13 cellular contexts compared by ENCODE assay signal in genomic region chr22:26513852-26514251, GRCh38. TPM values are rescaled to one million over a fixed set of nuclear protein-coding genes. Genes with fewer than 3 reads are reported as not detected.
DNase-seq lines count a peak whose midpoint lies in the region; ATAC-seq and TF ChIP-seq lines count a peak whose summit lies in the region.
"Had no signal": no experiment of that assay in that cellular context is flagged by ENCODE, and none has a peak within 500 bp of the region (broad histone marks: within the 10 kb centered on the region; RNA-seq: fewer than 3 reads in every experiment).

No MANE protein-coding gene starts in this region.

- CTCF ChIA-PET in Calu3 (lab: Charles Lee): no interaction called here

- H3K27ac Mint-ChIP-seq in Calu3 (ENCODE audit: unreplicated experiment) (peak overlapping the region; percentile 99), nephron progenitor cell (peak overlapping the region; percentile 99)
- peak overlapping the region; percentile 96 for H3K27ac Mint-ChIP-seq in activated naive CD8-positive, alpha-beta T cell treated with anti-CD3 and anti-CD28 coated beads, Interleukin-2, amount 50 U/mL, for 24 hours

- intact Hi-C loops in Calu3 (cut with micrococcal nuclease; ENCODE audit: unreplicated experiment): no loop called here

- H3K36me3 Mint-ChIP-seq in Calu3 (ENCODE audit: insufficient read depth, unreplicated experiment) (peaks cover 39% of the 10 kb centered on the region), nephron progenitor cell (ENCODE audit: low read depth) (peaks cover 19% of the 10 kb centered on the region)
- H3K36me3 Mint-ChIP-seq in activated naive CD8-positive, alpha-beta T cell treated with anti-CD3 and anti-CD28 coated beads, Interleukin-2, amount 50 U/mL, for 24 hours (ENCODE audit: low read depth): peaks cover 16% of the 10 kb centered on the region

- peak overlapping the region; percentile 100 for H3K4me3 Mint-ChIP-seq in Calu3 (ENCODE audit: low read depth, unreplicated experiment)
- peak overlapping the region; percentile 100 for H3K4me3 Mint-ChIP-seq in activated naive CD8-positive, alpha-beta T cell treated with anti-CD3 and anti-CD28 coated beads, Interleukin-2, amount 50 U/mL, for 24 hours
- H3K4me3 Mint-ChIP-seq in nephron progenitor cell: peak overlapping the region; percentile 100

- TF ChIP-seq CTCF in Calu3 (IDR thresholded peaks at IDR 0.05; ENCODE audit: unreplicated experiment) (no peak), nephron progenitor cell (IDR thresholded peaks at IDR 0.05) (no peak)

- H3K4me3 ChIP-seq in HUES64 (ENCODE audit: low read length): peak overlapping the region; percentile 87; the same call in 1 of the 2 replicates
- H3K4me3 ChIP-seq: ovary had no signal

- H3K27me3 Mint-ChIP-seq in Calu3 (ENCODE audit: unreplicated experiment): no peaks in the 10 kb centered on the region
- H3K27me3 Mint-ChIP-seq in activated naive CD8-positive, alpha-beta T cell treated with anti-CD3 and anti-CD28 coated beads, Interleukin-2, amount 50 U/mL, for 24 hours: no peaks in the 10 kb centered on the region
- H3K27me3 Mint-ChIP-seq in nephron progenitor cell (ENCODE audit: low read depth, poor library complexity): no peaks in the 10 kb centered on the region
- H3K27me3 Mint-ChIP-seq: IgD-negative memory B cell had no signal

- no TSS peak for BruUV-seq in Calu3 (replicated peaks; lab: Mats Ljungman, UMichigan)

- DNase-seq in Calu3 (no peak), nephron progenitor cell (no peak), NCI-H2081 treated with DMSO at 0.1 percent for 48 hours (lab: John Stamatoyannopoulos, UW) (no peak)
- DNase-seq in activated naive CD8-positive, alpha-beta T cell treated with anti-CD3 and anti-CD28 coated beads, Interleukin-2, amount 50 U/mL, for 24 hours: no peak
- DNase-seq: DMS153, H7, kidney, NCI-H2029, ovary had no signal

- 96% methylated on average over 1 of the region's 1 CpG for WGBS in HUES64

- H3K36me3 ChIP-seq in HUES64 (ENCODE audit: insufficient read depth, low read length): peaks cover 19% of the 10 kb centered on the region
- H3K36me3 ChIP-seq: ovary had no signal

- no peak for ATAC-seq in activated naive CD8-positive, alpha-beta T cell treated with anti-CD3 and anti-CD28 coated beads, Interleukin-2, amount 50 U/mL, for 24 hours
- no peak for ATAC-seq in GM19324 (IDR thresholded peaks at IDR 0.05; ENCODE audit: low FRiP score, unreplicated experiment)
- ATAC-seq in HG03139 (IDR thresholded peaks at IDR 0.05; ENCODE audit: unreplicated experiment): no peak

- H3K27ac ChIP-seq in HUES64 (ENCODE audit: low read depth, low read length): no peak overlapping the region
- H3K27ac ChIP-seq: ovary had no signal

- H3K9me3 Mint-ChIP-seq in Calu3 (ENCODE audit: low read depth, unreplicated experiment): no peaks in the 10 kb centered on the region
- H3K9me3 Mint-ChIP-seq in activated naive CD8-positive, alpha-beta T cell treated with anti-CD3 and anti-CD28 coated beads, Interleukin-2, amount 50 U/mL, for 24 hours: no peaks in the 10 kb centered on the region
- no peaks in the 10 kb centered on the region for H3K9me3 Mint-ChIP-seq in nephron progenitor cell
- H3K9me3 Mint-ChIP-seq: IgD-negative memory B cell had no signal

- H3K4me1 ChIP-seq in HUES64 (ENCODE audit: insufficient read depth, low read length): peaks cover 13% of the 10 kb centered on the region; the same call in 1 of the 2 replicates

- no peaks in the 10 kb centered on the region for H3K27me3 ChIP-seq in HUES64 (ENCODE audit: insufficient read depth, low read length)
- H3K27me3 ChIP-seq: ovary had no signal

- no peak overlapping the region for H3K9ac ChIP-seq in HUES64 (ENCODE audit: low read depth, low read length)

- peaks cover 13% of the 10 kb centered on the region for H3K4me1 Mint-ChIP-seq in Calu3 (ENCODE audit: low read depth, unreplicated experiment)
- H3K4me1 Mint-ChIP-seq in activated naive CD8-positive, alpha-beta T cell treated with anti-CD3 and anti-CD28 coated beads, Interleukin-2, amount 50 U/mL, for 24 hours: peaks cover 39% of the 10 kb centered on the region
- H3K4me1 Mint-ChIP-seq in nephron progenitor cell: peaks cover 44% of the 10 kb centered on the region

- no peaks in the 10 kb centered on the region for H3K9me3 ChIP-seq in HUES64 (ENCODE audit: insufficient read depth, low read depth, low read length)
- H3K9me3 ChIP-seq: ovary had no signal

RNA-seq across cellular contexts. Expression of gene TFIP11, which starts 1.6 kb away (rescaled TPM):
- 39.8 and 40.8 TPM in 2 replicates for total RNA-seq in Calu3 (2022)
- 17.7 TPM for polyA plus RNA-seq in HUES64 (2013, experiment 1 of 2)
- polyA plus RNA-seq in HUES64 (2013, experiment 2 of 2): 17.1 TPM

RNA-seq across cellular contexts. Expression of gene SRRD, which starts 30.2 kb away (rescaled TPM):
- 22.8 and 25.6 TPM in 2 replicates for total RNA-seq in Calu3 (2022)
- 26.1 TPM for polyA plus RNA-seq in HUES64 (2013, experiment 1 of 2)
- 19.8 TPM for polyA plus RNA-seq in HUES64 (2013, experiment 2 of 2)

RNA-seq across cellular contexts. Expression of gene HPS4, which starts 30.3 kb away (rescaled TPM):
- total RNA-seq in Calu3 (2022): 40.7 and 41.9 TPM in 2 replicates
- polyA plus RNA-seq in HUES64 (2013, experiment 1 of 2): 23.6 TPM
- 24.5 TPM for polyA plus RNA-seq in HUES64 (2013, experiment 2 of 2)
